8 cellular contexts compared by ENCODE assay signal in the genomic region with DNA sequence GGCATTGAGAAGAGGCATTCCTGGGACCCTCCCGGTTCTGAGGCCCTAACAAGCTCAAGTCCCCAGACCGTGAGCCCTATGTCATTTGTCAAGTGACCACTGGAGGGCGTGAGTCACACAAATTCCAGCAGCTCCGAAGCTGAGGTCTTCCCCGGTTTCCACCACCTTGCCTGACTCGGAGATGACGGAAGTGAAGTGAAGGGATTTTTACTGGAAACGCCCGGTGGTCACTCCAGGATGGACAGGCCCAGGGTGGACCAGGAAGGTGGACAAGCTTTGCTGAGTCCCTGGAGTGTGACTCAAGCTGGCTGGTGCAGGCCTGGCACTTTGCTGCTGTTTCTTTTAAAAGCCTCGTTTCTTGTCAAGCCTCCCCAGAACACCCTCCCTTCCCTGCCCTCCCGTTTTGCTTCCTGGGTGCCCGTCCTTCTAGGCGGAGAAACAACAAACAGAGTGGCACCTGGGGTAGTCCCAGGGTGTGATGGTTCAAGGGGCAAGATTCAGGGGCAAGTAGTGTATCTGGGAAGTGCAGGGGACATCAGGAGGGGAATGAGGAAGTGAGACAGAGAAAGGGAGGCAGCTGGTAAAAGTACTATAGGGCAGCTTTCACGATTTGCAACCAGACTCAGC. TPM values are rescaled to one million over a fixed set of nuclear protein-coding genes. Genes with fewer than 3 reads are reported as not detected.
A peak's percentile ranks its signal among the peaks of the same experiment; 100 is the strongest.
DNase-seq lines count a peak whose midpoint lies in the region; ATAC-seq and TF ChIP-seq lines count a peak whose summit lies in the region.

No MANE protein-coding gene starts in this region.

- H3K27me3 ChIP-seq in BJ (ENCODE audit: control insufficient read depth, insufficient read depth, low read length) (no peaks in the 10 kb centered on the region), HUES64 (ENCODE audit: insufficient read depth, low read length) (no peaks in the 10 kb centered on the region), NT2/D1 (ENCODE audit: insufficient read depth, insufficient read length) (no peaks in the 10 kb centered on the region)

- no peak overlapping the region for H3K9ac ChIP-seq in HUES64 (ENCODE audit: low read depth, low read length)
- peak overlapping the region; percentile 53 for H3K9ac ChIP-seq in NT2/D1 (ENCODE audit: insufficient read length, low read depth)

- DNase-seq in BJ (ENCODE audit: low read depth) (peak; percentile 21), NT2/D1 (ENCODE audit: low read depth, low spot score) (peak; percentile 81), activated T-cell treated with anti-CD3 and anti-CD28 coated beads for 1 hour (ENCODE audit: low read depth) (peak; percentile 63), myocyte (ENCODE audit: low read depth) (peak; percentile 84)
- DNase-seq in stimulated activated CD8-positive, alpha-beta memory T cell treated with anti-CD3 and anti-CD28 coated beads, Interleukin-7, amount 100 ng/mL, for 1 hour (ENCODE audit: low read depth in 2 of 2) = peak; percentile 64 to 66

- H3K9me3 ChIP-seq in HUES64 (ENCODE audit: insufficient read depth, low read depth, low read length) (no peaks in the 10 kb centered on the region), NT2/D1 (ENCODE audit: insufficient read depth, low read length) (0 out of 2 replicates have a peak, but pooled peaks cover 4% of the 10 kb centered on the region)

- H3K4me3 ChIP-seq in BJ (ENCODE audit: low read depth, low read length) (0 out of 2 replicates have a peak overlapping the region, but pooled peaks have one; percentile 10), HUES64 (ENCODE audit: low read length) (peak overlapping the region; percentile 40), NT2/D1 (ENCODE audit: insufficient read length, low read depth) (no peak overlapping the region)

- H3K36me3 ChIP-seq in BJ (ENCODE audit: control insufficient read depth, insufficient read depth, low read length) (no peaks in the 10 kb centered on the region), HUES64 (ENCODE audit: insufficient read depth, low read length) (no peaks in the 10 kb centered on the region), NT2/D1 (ENCODE audit: insufficient read depth, insufficient read length, low read length) (no peaks in the 10 kb centered on the region)

- peaks cover 4% of the 10 kb centered on the region; the same call in 1 of the 2 replicates for H3K4me1 ChIP-seq in HUES64 (ENCODE audit: insufficient read depth, low read length)
- H3K4me1 ChIP-seq in NT2/D1 (ENCODE audit: insufficient read depth, insufficient read length) = no peaks in the 10 kb centered on the region

- 16% methylated on average over 14 of the region's 14 CpGs for WGBS in HUES64

- TF ChIP-seq CTCF in BJ (IDR thresholded peaks at IDR 0.05; ENCODE audit: insufficient read depth, low read depth, low read length) = peak; percentile 84

- POLR2A ChIA-PET in BJ (lab: Charles Lee) = no interaction called here

- no peak overlapping the region for H3K27ac ChIP-seq in HUES64 (ENCODE audit: low read depth, low read length)

- ATAC-seq in GM19324 (IDR thresholded peaks at IDR 0.05; ENCODE audit: low FRiP score, unreplicated experiment) = peak; percentile 44
- ATAC-seq in esophagus mucosa = peak; percentile 86

- CTCF ChIA-PET in BJ (lab: Yijun Ruan, JAX) = interaction anchor here (0.6 to 12.7 kb wide), 35 partner anchors 9 to 661 kb away, joined by 3 to 197 read pairs (median 4); a partner anchor contains a TSS

RNA-seq across cellular contexts. Expression of a gene that starts 5.3 kb away (rescaled TPM):
- polyA plus RNA-seq in BJ (2011; rRNA removed) = 0.02 TPM in 1 of 2 replicates, not detected in the other
- not detected in 2 replicates for polyA minus RNA-seq in BJ (2011; rRNA and poly(A)+ RNA removed)
- 1.00 TPM for polyA plus RNA-seq in HUES64 (2013, experiment 1 of 2)
- 1.2 TPM for polyA plus RNA-seq in HUES64 (2013, experiment 2 of 2)
- not detected for total RNA-seq in esophagus mucosa
- total RNA-seq in myocyte = 0.03 TPM in 1 of 2 replicates, not detected in the other
- polyA plus RNA-seq in myocyte (2012) = not detected

Comparison
In these comparisons a context has a peak if more than half of its experiments do, and no peak if none do; other contexts are left out.
1. DNase-seq: peak in every context shown above with its lines; median percentile 84 in myocyte; 81 in NT2/D1; 65 in stimulated activated CD8-positive, alpha-beta memory T cell treated with anti-CD3 and anti-CD28 coated beads, Interleukin-7, amount 100 ng/mL, for 1 hour; 63 in activated T-cell treated with anti-CD3 and anti-CD28 coated beads for 1 hour; 21 in BJ.